Comparison of ENCODE assay signal across 12 cellular contexts in genomic region chr3:130138992-130139391, GRCh38. TPM values are rescaled to one million over a fixed set of nuclear protein-coding genes. Genes with fewer than 3 reads are reported as not detected.
"Had no signal": no experiment of that assay in that cellular context is flagged by ENCODE, and none has a peak within 500 bp of the region (broad histone marks: within the 10 kb centered on the region; RNA-seq: fewer than 3 reads in every experiment).

No MANE protein-coding gene starts in this region.

RNA-seq across cellular contexts. Expression of gene ALG1L2, which starts 57.4 kb away (rescaled TPM):
- total RNA-seq: omental fat pad, osteoblast, prostate gland, psoas muscle, pulmonary artery endothelial cell, right atrium auricular region, sigmoid colon had no signal
- polyA plus RNA-seq: neural cell, ovary, pancreas, psoas muscle, right cardiac atrium, spleen had no signal
